8 cellular contexts compared by ENCODE assay signal in genomic region chr4:131091896-131092295, GRCh38.
DNase-seq lines count a peak whose midpoint lies in the region; ATAC-seq and TF ChIP-seq lines count a peak whose summit lies in the region.

No MANE protein-coding gene starts in this region.

- no peaks in the 10 kb centered on the region for H3K9me3 ChIP-seq in MG63

- no peak overlapping the region for H3K27ac ChIP-seq in RWPE1

- CTCF ChIA-PET in RWPE1 (lab: Yijun Ruan, JAX) = interaction anchor here (0.5 to 1.1 kb wide), 4 partner anchors 20 to 552 kb away, joined by 3 to 10 read pairs (median 3); no protein-coding TSS in a partner anchor

- no peak overlapping the region for H3K4me3 ChIP-seq in AG10803 (ENCODE audit: low read length)
- H3K4me3 ChIP-seq in MG63 = no peak overlapping the region

- no peaks in the 10 kb centered on the region for H3K27me3 ChIP-seq in MG63

- TF ChIP-seq CTCF in AG10803 (conservative IDR thresholded peaks at IDR 0.05; ENCODE audit: low read length) (peak; percentile 14; the same call in 1 of the 2 replicates), RWPE1 (conservative IDR thresholded peaks at IDR 0.05; ENCODE audit: low read depth) (peak; percentile 69)

- no peaks in the 10 kb centered on the region for H3K36me3 ChIP-seq in MG63

- no peak for ATAC-seq in GM19463 (IDR thresholded peaks at IDR 0.05; ENCODE audit: unreplicated experiment)
- ATAC-seq in GM21381 (IDR thresholded peaks at IDR 0.05; ENCODE audit: unreplicated experiment) = no peak
- no peak for ATAC-seq in GM18517 (IDR thresholded peaks at IDR 0.05; ENCODE audit: unreplicated experiment)

- DNase-seq in AG10803 (ENCODE audit: low read depth) (no peak), HT-29 (ENCODE audit: low spot score) (peak; percentile 45), RWPE1 (ENCODE audit: low spot score) (peak; percentile 3), glomerular endothelial cell (ENCODE audit: extremely low read depth, low read depth, low spot score) (peak; percentile 44), MG63 (no peak)

- POLR2A ChIA-PET in RWPE1 (lab: Yijun Ruan, JAX; ENCODE audit: low non-redundant PET) = no interaction called here

Comparison
In these comparisons a context has a peak if more than half of its experiments do, and no peak if none do; other contexts are left out.
1. DNase-seq: peak in HT-29 (single experiment), RWPE1 (single experiment) and glomerular endothelial cell (single experiment); none in AG10803 (single experiment) and MG63 (single experiment).